Comparison of ENCODE assay signal across 1 cellular context in the genomic region with DNA sequence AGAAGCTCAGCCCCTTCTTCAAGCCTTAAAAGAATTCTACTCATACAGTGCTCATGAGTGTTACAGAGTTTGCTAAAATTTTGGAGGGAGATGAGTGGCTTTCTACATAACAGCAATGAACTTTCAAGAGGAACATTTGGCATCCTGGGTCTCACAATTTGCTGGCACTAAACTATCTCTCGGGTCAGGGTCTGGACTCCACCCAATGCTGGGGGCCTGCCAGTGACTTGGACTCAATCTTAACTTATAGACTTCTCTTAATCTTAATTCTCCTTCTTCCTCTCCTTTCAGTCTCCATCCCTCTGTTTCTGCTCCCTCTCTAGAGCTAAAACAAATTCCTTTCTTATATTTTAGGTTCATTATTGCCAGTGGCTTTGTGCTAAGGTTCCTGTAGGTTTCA.
TF ChIP-seq lines count a peak whose summit lies in the region.

No MANE protein-coding gene starts in this region.

TF ChIP-seq in SK-N-SH treated with all-trans-retinoic acid at 6 μM for 48 hours, 23 proteins besides CTCF, POLR2A, EP300 and RAD21 (continued from another document):
- TF ChIP-seq, protein P1, sequence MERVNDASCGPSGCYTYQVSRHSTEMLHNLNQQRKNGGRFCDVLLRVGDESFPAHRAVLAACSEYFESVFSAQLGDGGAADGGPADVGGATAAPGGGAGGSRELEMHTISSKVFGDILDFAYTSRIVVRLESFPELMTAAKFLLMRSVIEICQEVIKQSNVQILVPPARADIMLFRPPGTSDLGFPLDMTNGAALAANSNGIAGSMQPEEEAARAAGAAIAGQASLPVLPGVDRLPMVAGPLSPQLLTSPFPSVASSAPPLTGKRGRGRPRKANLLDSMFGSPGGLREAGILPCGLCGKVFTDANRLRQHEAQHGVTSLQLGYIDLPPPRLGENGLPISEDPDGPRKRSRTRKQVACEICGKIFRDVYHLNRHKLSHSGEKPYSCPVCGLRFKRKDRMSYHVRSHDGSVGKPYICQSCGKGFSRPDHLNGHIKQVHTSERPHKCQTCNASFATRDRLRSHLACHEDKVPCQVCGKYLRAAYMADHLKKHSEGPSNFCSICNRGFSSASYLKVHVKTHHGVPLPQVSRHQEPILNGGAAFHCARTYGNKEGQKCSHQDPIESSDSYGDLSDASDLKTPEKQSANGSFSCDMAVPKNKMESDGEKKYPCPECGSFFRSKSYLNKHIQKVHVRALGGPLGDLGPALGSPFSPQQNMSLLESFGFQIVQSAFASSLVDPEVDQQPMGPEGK (CRISPR knock-in tag; IDR thresholded peaks at IDR 0.05; ENCODE audit: borderline replicate concordance), result no peak
- TF ChIP-seq SNAI2 (CRISPR knock-in tag; IDR thresholded peaks at IDR 0.05) (no peak), ESRRG (CRISPR knock-in tag; IDR thresholded peaks at IDR 0.05) (no peak), ZFP3 (CRISPR knock-in tag; IDR thresholded peaks at IDR 0.05) (no peak), ZNF565 (CRISPR knock-in tag; conservative IDR thresholded peaks at IDR 0.05; ENCODE audit: low read depth) (no peak), ISL1 (CRISPR knock-in tag; IDR thresholded peaks at IDR 0.05) (no peak), OSR1 (CRISPR knock-in tag; IDR thresholded peaks at IDR 0.05) (no peak), ZNF8 (CRISPR knock-in tag; IDR thresholded peaks at IDR 0.05) (no peak), TOX (CRISPR knock-in tag; IDR thresholded peaks at IDR 0.05; ENCODE audit: borderline replicate concordance) (no peak), TCF4 (CRISPR knock-in tag; IDR thresholded peaks at IDR 0.05; ENCODE audit: borderline replicate concordance) (no peak), BACH2 (CRISPR knock-in tag; IDR thresholded peaks at IDR 0.05; ENCODE audit: borderline replicate concordance) (no peak)
- TF ChIP-seq, protein P2, sequence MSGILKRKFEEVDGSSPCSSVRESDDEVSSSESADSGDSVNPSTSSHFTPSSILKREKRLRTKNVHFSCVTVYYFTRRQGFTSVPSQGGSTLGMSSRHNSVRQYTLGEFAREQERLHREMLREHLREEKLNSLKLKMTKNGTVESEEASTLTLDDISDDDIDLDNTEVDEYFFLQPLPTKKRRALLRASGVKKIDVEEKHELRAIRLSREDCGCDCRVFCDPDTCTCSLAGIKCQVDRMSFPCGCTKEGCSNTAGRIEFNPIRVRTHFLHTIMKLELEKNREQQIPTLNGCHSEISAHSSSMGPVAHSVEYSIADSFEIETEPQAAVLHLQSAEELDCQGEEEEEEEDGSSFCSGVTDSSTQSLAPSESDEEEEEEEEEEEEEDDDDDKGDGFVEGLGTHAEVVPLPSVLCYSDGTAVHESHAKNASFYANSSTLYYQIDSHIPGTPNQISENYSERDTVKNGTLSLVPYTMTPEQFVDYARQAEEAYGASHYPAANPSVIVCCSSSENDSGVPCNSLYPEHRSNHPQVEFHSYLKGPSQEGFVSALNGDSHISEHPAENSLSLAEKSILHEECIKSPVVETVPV (CRISPR knock-in tag; IDR thresholded peaks at IDR 0.05), result no peak
TF ChIP-seq in SK-N-SH treated with all-trans-retinoic acid at 6 μM for 48 hours: peak in this region for 0.
